Comparison of ENCODE assay signal across 8 cellular contexts in genomic region chr4:107719927-107720722, GRCh38. TPM values are rescaled to one million over a fixed set of nuclear protein-coding genes. Genes with fewer than 3 reads are reported as not detected.
A peak's percentile ranks its signal among the peaks of the same experiment; 100 is the strongest.
DNase-seq lines count a peak whose midpoint lies in the region; ATAC-seq and TF ChIP-seq lines count a peak whose summit lies in the region.

Gene PAPSS1 (minus strand): TSS chr4:107720234. CDS start chr4:107720179, 55 bp downstream.

- TF ChIP-seq CTCF in AG10803 (conservative IDR thresholded peaks at IDR 0.05; ENCODE audit: low read length): no peak

- DNase-seq in AG10803 (ENCODE audit: low read depth) (peak; percentile 96), NCI-H345 treated with DMSO at 0.1 percent for 48 hours (lab: John Stamatoyannopoulos, UW; ENCODE audit: unreplicated experiment) (peak; percentile 89), caudate nucleus (lab: John Stamatoyannopoulos, UW) (peak; percentile 26 to 97 (median 94)), immature natural killer cell (peak; percentile 91 to 94 (median 93)), smooth muscle cell of the brain vasculature (ENCODE audit: low read depth, low spot score) (peak; percentile 95)
- peak; percentile 75 to 89 (median 82) for DNase-seq in activated CD4-positive, CD25-positive, alpha-beta regulatory T cell (lab: John Stamatoyannopoulos, UW)

- H3K4me1 Mint-ChIP-seq in immature natural killer cell: peaks cover 26 to 36% of the 10 kb centered on the region in 2 donors

- ATAC-seq in GM19035 (IDR thresholded peaks at IDR 0.05; ENCODE audit: unreplicated experiment) (peak; percentile 87), HG03342 (IDR thresholded peaks at IDR 0.05; ENCODE audit: unreplicated experiment) (peak; percentile 87)

- H3K9me3 Mint-ChIP-seq in immature natural killer cell: peaks cover 0 to 3% (median 0%) of the 10 kb centered on the region in 6 donors

- peak within 1 kb of the TSS; percentile 95 for H3K27ac ChIP-seq in caudate nucleus (ENCODE audit: low read depth, low read length)

- peak within 1 kb of the TSS; percentile 96 to 98 (median 96) for H3K4me3 Mint-ChIP-seq in immature natural killer cell

- H3K27me3 Mint-ChIP-seq in immature natural killer cell (ENCODE audit: low read depth in 3 of 3): peaks cover 2 to 7% (median 5%) of the 10 kb centered on the region in 3 donors

- H3K4me3 ChIP-seq in AG10803 (ENCODE audit: low read length): peak within 1 kb of the TSS; percentile 90

- H3K27ac Mint-ChIP-seq in immature natural killer cell: peak within 1 kb of the TSS; percentile 89 to 96 (median 94)

- no peaks in the 10 kb centered on the region for H3K36me3 Mint-ChIP-seq in immature natural killer cell

RNA-seq across cellular contexts. Expression of gene PAPSS1, which starts in this region (rescaled TPM):
- polyA plus RNA-seq in immature natural killer cell: 10 to 100 TPM; 24.1 to 61.9 (median 29.9) TPM

Comparison
In these comparisons a context has a peak if more than half of its experiments do, and no peak if none do; other contexts are left out.
1. Peak in every context shown above with its lines: DNase-seq, ATAC-seq, H3K4me3 ChIP-seq and H3K27ac ChIP-seq.